ENCODE assay signal across 20 cellular contexts in genomic region chr17:70539172-70539924, GRCh38.
A peak's percentile ranks its signal among the peaks of the same experiment; 100 is the strongest.
DNase-seq lines count a peak whose midpoint lies in the region; ATAC-seq, FAIRE-seq and TF ChIP-seq lines count a peak whose summit lies in the region.
"Had no signal": no experiment of that assay in that cellular context is flagged by ENCODE, and none has a peak within 500 bp of the region (broad histone marks: within the 10 kb centered on the region; RNA-seq: fewer than 3 reads in every experiment).

No MANE protein-coding gene starts in this region.

- TF ChIP-seq RAD21 in A549 (conservative IDR thresholded peaks at IDR 0.05 in 1 of 2, IDR thresholded peaks at IDR 0.05 in 1 of 2): no peak

- H3K4me1 ChIP-seq in A549 (no peaks in the 10 kb centered on the region), HUES6 (ENCODE audit: control insufficient read depth, insufficient read depth, low read length) (peaks cover 5% of the 10 kb centered on the region), astrocyte (ENCODE audit: insufficient read depth, low read length) (no peaks in the 10 kb centered on the region)
- H3K4me1 ChIP-seq: Peyer's patch had no signal

- TF ChIP-seq POLR2A in A549 (IDR thresholded peaks at IDR 0.05; ENCODE audit: low read length): no peak

- no peak overlapping the region for H3K4me3 Mint-ChIP-seq in astrocyte (ENCODE audit: unreplicated experiment)
- H3K4me3 Mint-ChIP-seq: CD4-positive, alpha-beta T cell had no signal

- FAIRE-seq in A549 (lab: Jason Lieb, UNC) (peak; percentile 59), astrocyte (lab: Jason Lieb, UNC) (no peak)
- FAIRE-seq: A204.1, G401.6, GM12892 had no signal

- CTCF ChIA-PET in A549 (lab: Yijun Ruan, JAX): interaction anchor here (0.6 to 3.3 kb wide), 2 partner anchors 12 to 13 kb away, joined by 3 to 13 read pairs; no protein-coding TSS in a partner anchor

- H2AFZ ChIP-seq in astrocyte (ENCODE audit: low read depth, low read length): no peak overlapping the region

- no peaks in the 10 kb centered on the region for H4K20me1 ChIP-seq in astrocyte (ENCODE audit: insufficient read depth, low read length)

- TF ChIP-seq CTCF in A549 (IDR thresholded peaks at IDR 0.05): no peak
- no peak for TF ChIP-seq CTCF in astrocyte (IDR thresholded peaks at IDR 0.05; ENCODE audit: insufficient read depth, low read depth, low read length)

- no peaks in the 10 kb centered on the region for H3K36me3 ChIP-seq in HUES6 (ENCODE audit: control insufficient read depth, insufficient read depth, low read length)
- no peaks in the 10 kb centered on the region for H3K36me3 ChIP-seq in astrocyte (ENCODE audit: insufficient read depth, low read length)
- H3K36me3 ChIP-seq: Peyer's patch had no signal

- H3K36me3 Mint-ChIP-seq in astrocyte (ENCODE audit: low read depth, unreplicated experiment): no peaks in the 10 kb centered on the region
- no peaks in the 10 kb centered on the region for H3K36me3 Mint-ChIP-seq in activated naive CD4-positive, alpha-beta T cell treated with anti-CD3 and anti-CD28 coated beads, Interleukin-2, amount 50 U/mL, for 72 hours

- H3K9ac ChIP-seq in HUES6 (ENCODE audit: low read length) (no peak overlapping the region), astrocyte (ENCODE audit: low read length) (no peak overlapping the region)

- no peaks in the 10 kb centered on the region for H3K79me2 ChIP-seq in astrocyte (ENCODE audit: insufficient read depth, low read length)

- H3K9me3 ChIP-seq in A549 (no peaks in the 10 kb centered on the region), HUES6 (ENCODE audit: control insufficient read depth, insufficient read depth, low read depth, low read length) (peaks cover 1% of the 10 kb centered on the region; the same call in 1 of the 2 replicates), astrocyte (ENCODE audit: insufficient read depth, low read depth, low read length) (peaks cover 6% of the 10 kb centered on the region)
- H3K9me3 ChIP-seq: Peyer's patch had no signal

- POLR2A ChIA-PET in A549 (lab: Yijun Ruan, JAX): no interaction called here

- no peak overlapping the region for H3K4me2 ChIP-seq in A549
- H3K4me2 ChIP-seq in astrocyte (ENCODE audit: low read length): no peak overlapping the region

- H3K27ac Mint-ChIP-seq in astrocyte (ENCODE audit: unreplicated experiment): no peak overlapping the region
- H3K27ac Mint-ChIP-seq in activated naive CD4-positive, alpha-beta T cell treated with anti-CD3 and anti-CD28 coated beads, Interleukin-2, amount 50 U/mL, for 72 hours: no peak overlapping the region
- H3K27ac Mint-ChIP-seq: CD4-positive, alpha-beta T cell had no signal

- H3K27ac ChIP-seq in A549 (no peak overlapping the region), HUES6 (ENCODE audit: low read depth, low read length) (0 out of 2 replicates have a peak overlapping the region, but pooled peaks have one; percentile 41), astrocyte (ENCODE audit: low read depth, low read length) (no peak overlapping the region)
- H3K27ac ChIP-seq: Peyer's patch had no signal

- no peaks in the 10 kb centered on the region for H3K9me3 Mint-ChIP-seq in astrocyte (ENCODE audit: unreplicated experiment)
- peaks cover 0 to 16% of the 10 kb centered on the region in 2 donors for H3K9me3 Mint-ChIP-seq in activated naive CD4-positive, alpha-beta T cell treated with anti-CD3 and anti-CD28 coated beads, Interleukin-2, amount 50 U/mL, for 72 hours

- H3K27me3 ChIP-seq in HUES6 (ENCODE audit: control insufficient read depth, insufficient read depth, low read length) (no peaks in the 10 kb centered on the region), astrocyte (ENCODE audit: insufficient read depth, low read length) (no peaks in the 10 kb centered on the region)
- H3K27me3 ChIP-seq: Peyer's patch had no signal

- ATAC-seq in A549: no peak
- ATAC-seq in activated naive CD4-positive, alpha-beta T cell treated with anti-CD3 and anti-CD28 coated beads, Interleukin-2, amount 50 U/mL, for 72 hours: no peak

- 37% methylated on average over 7 of the region's 7 CpGs for whole genome bisulfite sequencing in A549 (ENCODE audit: missing lambda C conversion rate)

- H3K4me3 ChIP-seq in A549 (no peak overlapping the region), HUES6 (ENCODE audit: low read depth, low read length) (no peak overlapping the region), astrocyte (ENCODE audit: insufficient read depth, low read depth, low read length) (no peak overlapping the region)
- H3K4me3 ChIP-seq: Peyer's patch had no signal

- no peak for TF ChIP-seq EP300 in A549 (IDR thresholded peaks at IDR 0.05)

- H3K4me1 Mint-ChIP-seq in astrocyte (ENCODE audit: low read depth, unreplicated experiment): no peaks in the 10 kb centered on the region

- H3K27me3 Mint-ChIP-seq in astrocyte (ENCODE audit: low read depth, unreplicated experiment): no peaks in the 10 kb centered on the region
- H3K27me3 Mint-ChIP-seq: CD4-positive, alpha-beta T cell had no signal

- DNase-seq in A549 (ENCODE audit: low read depth in 1 of 2, low spot score in 1 of 2): no peak
- peak; percentile 3 for DNase-seq in astrocyte (ENCODE audit: low read depth)
- peak; percentile 17 for DNase-seq in iPS-NIHi7 (ENCODE audit: extremely low spot score)
- DNase-seq in activated naive CD4-positive, alpha-beta T cell treated with anti-CD3 and anti-CD28 coated beads, Interleukin-2, amount 50 U/mL, for 72 hours (ENCODE audit: low spot score in 2 of 2): no peak
- no peak for DNase-seq in NCI-H524 treated with DMSO at 0.1 percent for 48 hours (lab: John Stamatoyannopoulos, UW)
- no peak for DNase-seq in NAMALWA (ENCODE audit: low spot score)
- DNase-seq in NCI-H2107 treated with DMSO at 0.1 percent for 48 hours (lab: John Stamatoyannopoulos, UW; ENCODE audit: unreplicated experiment): no peak
- DNase-seq: Calu3; CD4-positive, alpha-beta T cell; DMS79 treated with DMSO at 0.1 percent for 48 hours; NCI-H1436 treated with DMSO at 0.1 percent for 48 hours; NCI-H2081 treated with DMSO at 0.1 percent for 48 hours; NCI-H226; NCI-H526 treated with DMSO at 0.1 percent for 48 hours; Peyer's patch; SHP77 had no signal

TF ChIP-seq in A549, 52 proteins besides CTCF, POLR2A, EP300 and RAD21:
- TF ChIP-seq CHD2 (IDR thresholded peaks at IDR 0.05; ENCODE audit: low read length, partially characterized antibody) (no peak), ZNF302 (CRISPR knock-in tag; IDR thresholded peaks at IDR 0.05) (no peak), E2F6 (IDR thresholded peaks at IDR 0.05; ENCODE audit: borderline replicate concordance, low read depth) (no peak), CBX8 (IDR thresholded peaks at IDR 0.05) (no peak), MAX (IDR thresholded peaks at IDR 0.05) (no peak), RFX5 (IDR thresholded peaks at IDR 0.05) (no peak), NR3C1 (IDR thresholded peaks at IDR 0.05) (no peak), SMC3 (IDR thresholded peaks at IDR 0.05) (no peak), MAFK (IDR thresholded peaks at IDR 0.05; ENCODE audit: partially characterized antibody) (no peak), ZSCAN20 (CRISPR knock-in tag; IDR thresholded peaks at IDR 0.05) (no peak), KDM5A (IDR thresholded peaks at IDR 0.05) (no peak), FOXS1 (CRISPR knock-in tag; IDR thresholded peaks at IDR 0.05) (no peak), RNF2 (IDR thresholded peaks at IDR 0.05; ENCODE audit: borderline replicate concordance, low read depth) (no peak), NPAS2 (CRISPR knock-in tag; IDR thresholded peaks at IDR 0.05; ENCODE audit: borderline replicate concordance) (no peak), ELK1 (IDR thresholded peaks at IDR 0.05; ENCODE audit: low read depth, low read length) (no peak), BHLHE40 (IDR thresholded peaks at IDR 0.05; ENCODE audit: low read depth, low read length) (no peak)
TF ChIP-seq in A549: peak in this region for 0.

Comparison
In these comparisons a context has a peak if more than half of its experiments do, and no peak if none do; other contexts are left out.
1. DNase-seq: peak in astrocyte (single experiment) and iPS-NIHi7 (single experiment); none in A549 (0 of 2), activated naive CD4-positive, alpha-beta T cell treated with anti-CD3 and anti-CD28 coated beads, Interleukin-2, amount 50 U/mL, for 72 hours (0 of 2), NCI-H524 treated with DMSO at 0.1 percent for 48 hours (single experiment), NAMALWA (single experiment) and NCI-H2107 treated with DMSO at 0.1 percent for 48 hours (single experiment).